Comparison of ENCODE assay signal across 10 cellular contexts in the genomic region with DNA sequence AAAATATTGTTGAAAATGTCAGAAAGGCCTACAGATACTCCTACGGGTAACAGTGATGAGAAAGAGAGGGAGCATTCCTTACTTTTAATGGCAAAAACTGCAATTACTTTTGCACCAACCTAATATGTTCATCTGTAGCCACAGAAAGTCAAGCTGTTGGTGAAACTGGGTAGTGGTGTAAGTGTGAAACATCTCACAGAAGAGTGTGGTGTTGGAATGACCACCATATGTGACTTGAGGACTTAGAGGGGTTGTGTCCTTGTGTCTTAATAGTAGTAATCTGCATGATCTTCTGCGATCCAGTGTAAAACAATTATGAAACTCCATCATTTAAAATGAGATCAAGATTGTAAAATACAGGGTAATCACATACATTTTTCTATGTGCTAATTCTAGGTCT.
"Had no signal": no experiment of that assay in that cellular context is flagged by ENCODE, and none has a peak within 500 bp of the region (broad histone marks: within the 10 kb centered on the region; RNA-seq: fewer than 3 reads in every experiment).

No MANE protein-coding gene starts in this region.

- H3K9me3 ChIP-seq: HAP-1 had no signal

- FAIRE-seq: HTR-8/SVneo, K562 had no signal

- ATAC-seq: HCT116, K562 had no signal

- DNase-seq: GM23248, GOT3, H7, HFFc6, IMR-90, KG1 had no signal

- H3K4me3 ChIP-seq: GM23248, HAP-1, K562 had no signal

- H3K9ac ChIP-seq: GM23248 had no signal

- H3K36me3 ChIP-seq: HAP-1 had no signal

- H3K27ac Mint-ChIP-seq: HFFc6 had no signal

- H3K27ac ChIP-seq: GM23248 had no signal

- H3K4me3 Mint-ChIP-seq: HFFc6 had no signal

- H2AFZ ChIP-seq: GM23248 had no signal
